8 cellular contexts compared by ENCODE assay signal in the genomic region with DNA sequence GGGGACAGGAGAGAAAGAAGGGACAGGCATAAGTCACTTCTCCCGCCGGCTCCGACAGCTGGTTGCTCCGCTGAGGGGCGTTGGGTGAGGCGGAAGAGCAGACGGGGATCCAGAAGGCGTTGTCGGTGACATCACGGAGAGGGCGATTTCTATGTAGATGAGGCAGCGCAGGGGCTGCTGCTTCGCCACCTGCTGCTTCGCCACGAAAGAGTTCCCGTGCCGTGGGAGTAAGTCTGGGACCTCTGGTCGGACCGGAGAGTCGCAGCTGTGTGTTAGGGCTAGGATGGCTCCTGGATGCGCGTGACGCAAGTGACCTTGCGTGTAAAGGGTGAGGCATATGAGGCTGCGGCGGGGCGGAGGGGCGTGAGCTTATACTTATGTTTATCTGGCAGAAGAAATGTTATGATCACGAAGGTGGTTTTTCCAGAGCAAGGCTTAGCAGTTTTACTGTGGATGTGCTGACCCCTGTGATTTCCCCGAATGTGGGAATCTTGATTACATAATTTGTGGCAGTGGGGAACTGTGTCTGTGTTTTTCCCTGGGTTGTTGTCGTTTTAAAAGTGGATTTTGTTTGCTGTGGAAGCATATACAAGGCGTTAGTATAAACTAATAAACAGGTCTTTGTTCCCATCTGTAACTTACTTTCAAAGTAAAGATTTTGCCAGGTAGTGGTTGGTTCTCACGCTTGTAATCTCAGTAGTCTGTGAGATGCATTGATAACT. TPM values are rescaled to one million over a fixed set of nuclear protein-coding genes. Genes with fewer than 3 reads are reported as not detected.
DNase-seq lines count a peak whose midpoint lies in the region; ATAC-seq and TF ChIP-seq lines count a peak whose summit lies in the region.
"Not testable (repeated sequence)": the region's sequence is repeated elsewhere in the genome, so short reads cannot be mapped to it uniquely, and the experiment has no call there.

No MANE protein-coding gene starts in this region.

- not testable (repeated sequence) for TF ChIP-seq CTCF in GM10266 (IDR thresholded peaks at IDR 0.05; ENCODE audit: control insufficient read depth, insufficient read depth, low read depth, missing control alignments); HFF-Myc (IDR thresholded peaks at IDR 0.05; ENCODE audit: low read depth, low read length, missing control alignments); adrenal gland (IDR thresholded peaks at IDR 0.05); parathyroid adenoma (IDR thresholded peaks at IDR 0.05)

- not testable (repeated sequence) for H3K36me3 Mint-ChIP-seq in T-helper 17 cell (ENCODE audit: low read depth)

- ATAC-seq in T-helper 17 cell: peak; percentile 83
- ATAC-seq in left cardiac atrium: peak; percentile 90 to 95

- not testable (repeated sequence) for H3K36me3 ChIP-seq in adrenal gland (replicated peaks in 1 of 2); parathyroid adenoma (ENCODE audit: control insufficient read depth, insufficient read depth, low read length)

- DNase-seq in GM10266 (ENCODE audit: extremely low spot score): peak; percentile 30
- peak; percentile 65 for DNase-seq in HFF-Myc (ENCODE audit: extremely low read depth, low read depth)
- DNase-seq in MV-4-11 (lab: John Stamatoyannopoulos, UW): peak; percentile 91
- DNase-seq in T-helper 17 cell: peak; percentile 59 to 73 (median 69)
- DNase-seq in adrenal gland: peak; percentile 58 to 76 (median 69)
- peak; percentile 70 for DNase-seq in left cardiac atrium
- peak; percentile 21 for DNase-seq in superior temporal gyrus (ENCODE audit: extremely low spot score)

- not testable (repeated sequence) for H3K79me2 ChIP-seq in parathyroid adenoma

- H3K4me1 ChIP-seq in adrenal gland (replicated peaks in 1 of 2); parathyroid adenoma: not testable (repeated sequence)

- peak overlapping the region in 3 of 5 donors; percentile 22 to 88 (median 77) for H3K27ac ChIP-seq in adrenal gland
- H3K27ac ChIP-seq in parathyroid adenoma: not testable (repeated sequence)

- not testable (repeated sequence) for H3K27me3 Mint-ChIP-seq in T-helper 17 cell

- H2AFZ ChIP-seq in parathyroid adenoma: peak overlapping the region; percentile 28

- intact Hi-C loops in adrenal gland (cut with DNase I); left cardiac atrium (cut with DNase I): not testable (repeated sequence)

- H3K9me3 ChIP-seq in T-helper 17 cell (ENCODE audit: control insufficient read depth, low read length, poor library complexity, severe bottlenecking); adrenal gland (replicated peaks in 1 of 3); parathyroid adenoma (ENCODE audit: control insufficient read depth, low read length): not testable (repeated sequence)

- peak overlapping the region; percentile 96 for H3K4me3 Mint-ChIP-seq in T-helper 17 cell

- peak in 1 of 2 donors; percentile 46 for TF ChIP-seq POLR2A in adrenal gland (IDR thresholded peaks at IDR 0.05)

- not testable (repeated sequence) for H3K9ac ChIP-seq in parathyroid adenoma

- H3K4me2 ChIP-seq in parathyroid adenoma (ENCODE audit: low read length): peak overlapping the region; percentile 66

- H3K27me3 ChIP-seq in adrenal gland; parathyroid adenoma (ENCODE audit: control insufficient read depth, insufficient read depth, low read length): not testable (repeated sequence)

- H3K4me3 ChIP-seq in HFF-Myc (replicated peaks; ENCODE audit: low read depth, low read length): peak overlapping the region; percentile 41
- peak overlapping the region in 3 of 4 donors; percentile 27 to 53 (median 33) for H3K4me3 ChIP-seq in adrenal gland
- peak overlapping the region; percentile 29 for H3K4me3 ChIP-seq in parathyroid adenoma (ENCODE audit: low read depth, low read length)

- H3K27ac Mint-ChIP-seq in T-helper 17 cell: peak overlapping the region; percentile 100

- WGBS in adrenal gland, 4 donors: 2 to 23% (median 5%) methylated on average over 7 to 32 of the region's 33 CpGs

- peaks cover 14% of the 10 kb centered on the region for H3K4me1 Mint-ChIP-seq in T-helper 17 cell

RNA-seq across cellular contexts. Expression of a gene that starts 52.8 kb away (rescaled TPM):
- not detected for total RNA-seq in T-helper 17 cell
- total RNA-seq in adrenal gland: not detected
- polyA plus RNA-seq in adrenal gland: not detected
- not detected for total RNA-seq in left cardiac atrium

Comparison
In these comparisons a context has a peak if more than half of its experiments do, and no peak if none do; other contexts are left out.
1. DNase-seq: peak in every context shown above with its lines; median percentile 91 in MV-4-11; 70 in left cardiac atrium; 69 in T-helper 17 cell; 69 in adrenal gland; 65 in HFF-Myc; 30 in GM10266; 21 in superior temporal gyrus.